In genomic region chr1:194959795-194960194, GRCh38 we compare ENCODE assay signal across 17 cellular contexts.
DNase-seq lines count a peak whose midpoint lies in the region; FAIRE-seq and TF ChIP-seq lines count a peak whose summit lies in the region.
"Had no signal": no experiment of that assay in that cellular context is flagged by ENCODE, and none has a peak within 500 bp of the region (broad histone marks: within the 10 kb centered on the region; RNA-seq: fewer than 3 reads in every experiment).

No MANE protein-coding gene starts in this region.

- intact Hi-C loops in activated T-helper 2 cell treated with anti-CD3 and anti-CD28 coated beads, Interferon-gamma antibody, Interleukin-2, Interleukin-4, amounts not matched to agents 10 μg/mL and 5 μg/mL and 100 μg/mL, durations not matched to agents 14 hours and 24 hours and 36 hours (cut with micrococcal nuclease) = no loop called here

- H3K23ac ChIP-seq in trophoblast cell (ENCODE audit: low read length) = no peak overlapping the region

- TF ChIP-seq CTCF in D721Med (IDR thresholded peaks at IDR 0.05; ENCODE audit: insufficient read depth, missing control alignments) = no peak
- TF ChIP-seq CTCF in astrocyte (IDR thresholded peaks at IDR 0.05; ENCODE audit: insufficient read depth, low read depth, low read length) = no peak

- H3K36me3 Mint-ChIP-seq in astrocyte (ENCODE audit: low read depth, unreplicated experiment) = no peaks in the 10 kb centered on the region
- H3K36me3 Mint-ChIP-seq in activated naive CD4-positive, alpha-beta T cell treated with anti-CD3 and anti-CD28 coated beads, Interleukin-2, amount 10 ng/mL, durations not matched to agents 7 days and 5 days = no peaks in the 10 kb centered on the region
- no peaks in the 10 kb centered on the region for H3K36me3 Mint-ChIP-seq in activated T-helper 2 cell treated with anti-CD3 and anti-CD28 coated beads, Interferon-gamma antibody, Interleukin-2, Interleukin-4, amounts not matched to agents 10 μg/mL and 5 μg/mL and 100 μg/mL, durations not matched to agents 14 hours and 24 hours and 36 hours (ENCODE audit: low read depth)
- H3K36me3 Mint-ChIP-seq: CD14-positive monocyte; CD4-positive, alpha-beta memory T cell had no signal

- no CpG with 5 or more reads among the region's 1 CpG for WGBS in trophoblast cell (ENCODE audit: extremely low coverage, insufficient coverage, insufficient read length)

- H3K4ac ChIP-seq in trophoblast cell (ENCODE audit: low read depth, low read length) = no peak overlapping the region

- no peaks in the 10 kb centered on the region for H3K27me3 ChIP-seq in astrocyte (ENCODE audit: insufficient read depth, low read length)
- H3K27me3 ChIP-seq in trophoblast cell (ENCODE audit: insufficient read depth, low read length) = no peaks in the 10 kb centered on the region
- H3K27me3 ChIP-seq: BLaER1 had no signal

- CTCF ChIA-PET in activated naive CD4-positive, alpha-beta T cell treated with anti-CD3 and anti-CD28 coated beads, Interleukin-2, amount 10 ng/mL, durations not matched to agents 7 days and 5 days (lab: Charles Lee) = no interaction called here

- H3K36me3 ChIP-seq in astrocyte (ENCODE audit: insufficient read depth, low read length) = no peaks in the 10 kb centered on the region
- H3K36me3 ChIP-seq in trophoblast cell (ENCODE audit: control insufficient read depth in 1 of 2, insufficient read depth in 2 of 2, low read length in 2 of 2) = no peaks in the 10 kb centered on the region
- H3K36me3 ChIP-seq: BLaER1 had no signal

- DNase-seq in D721Med (ENCODE audit: insufficient read length, low spot score) (no peak), M059J (ENCODE audit: low read depth) (peak; percentile 18), OCI-M1 (lab: John Stamatoyannopoulos, UW) (peak; percentile 9), astrocyte (ENCODE audit: low read depth) (peak; percentile 2), trophoblast cell (no peak)
- DNase-seq in activated naive CD4-positive, alpha-beta T cell treated with anti-CD3 and anti-CD28 coated beads, Interleukin-2, amount 10 ng/mL, durations not matched to agents 7 days and 5 days = no peak
- no peak for DNase-seq in activated T-helper 2 cell treated with anti-CD3 and anti-CD28 coated beads, Interferon-gamma antibody, Interleukin-2, Interleukin-4, amounts not matched to agents 10 μg/mL and 5 μg/mL and 100 μg/mL, durations not matched to agents 14 hours and 24 hours and 36 hours (ENCODE audit: low spot score)
- DNase-seq: CD4-positive, alpha-beta memory T cell; DMS79 treated with DMSO at 0.1 percent for 48 hours; EL; GOT3; H9 had no signal

- no peak overlapping the region for H2BK5ac ChIP-seq in trophoblast cell (ENCODE audit: low read depth, low read length, poor library complexity)

- H3K79me1 ChIP-seq in trophoblast cell (ENCODE audit: low read length) = no peaks in the 10 kb centered on the region

- H3K27ac Mint-ChIP-seq in astrocyte (ENCODE audit: unreplicated experiment) = no peak overlapping the region
- no peak overlapping the region for H3K27ac Mint-ChIP-seq in activated naive CD4-positive, alpha-beta T cell treated with anti-CD3 and anti-CD28 coated beads, Interleukin-2, amount 10 ng/mL, durations not matched to agents 7 days and 5 days
- no peak overlapping the region for H3K27ac Mint-ChIP-seq in activated T-helper 2 cell treated with anti-CD3 and anti-CD28 coated beads, Interferon-gamma antibody, Interleukin-2, Interleukin-4, amounts not matched to agents 10 μg/mL and 5 μg/mL and 100 μg/mL, durations not matched to agents 14 hours and 24 hours and 36 hours
- H3K27ac Mint-ChIP-seq: CD14-positive monocyte; CD4-positive, alpha-beta memory T cell; H9 had no signal

- no peak overlapping the region for H4K91ac ChIP-seq in trophoblast cell (ENCODE audit: low read depth, low read length)

- H2AFZ ChIP-seq in astrocyte (ENCODE audit: low read depth, low read length) (no peak overlapping the region), trophoblast cell (ENCODE audit: insufficient read depth, low read length, poor library complexity) (no peak overlapping the region)

- no peak overlapping the region for H3K18ac ChIP-seq in trophoblast cell (ENCODE audit: low read length)

- H3K27ac ChIP-seq in astrocyte (ENCODE audit: low read depth, low read length) = no peak overlapping the region
- no peak overlapping the region for H3K27ac ChIP-seq in trophoblast cell (ENCODE audit: low read depth, low read length)
- H3K27ac ChIP-seq: 22Rv1, A549, BLaER1 had no signal

- H3K27me3 Mint-ChIP-seq in astrocyte (ENCODE audit: low read depth, unreplicated experiment) = no peaks in the 10 kb centered on the region
- H3K27me3 Mint-ChIP-seq in activated naive CD4-positive, alpha-beta T cell treated with anti-CD3 and anti-CD28 coated beads, Interleukin-2, amount 10 ng/mL, durations not matched to agents 7 days and 5 days = no peaks in the 10 kb centered on the region
- H3K27me3 Mint-ChIP-seq in activated T-helper 2 cell treated with anti-CD3 and anti-CD28 coated beads, Interferon-gamma antibody, Interleukin-2, Interleukin-4, amounts not matched to agents 10 μg/mL and 5 μg/mL and 100 μg/mL, durations not matched to agents 14 hours and 24 hours and 36 hours (ENCODE audit: low read depth) = no peaks in the 10 kb centered on the region
- H3K27me3 Mint-ChIP-seq: CD4-positive, alpha-beta memory T cell had no signal

- no peak overlapping the region for H4K12ac ChIP-seq in trophoblast cell (ENCODE audit: low read depth, low read length)

- H2BK12ac ChIP-seq in trophoblast cell (ENCODE audit: low read length) = no peak overlapping the region

- no peaks in the 10 kb centered on the region for H3K9me3 Mint-ChIP-seq in astrocyte (ENCODE audit: unreplicated experiment)
- no peaks in the 10 kb centered on the region for H3K9me3 Mint-ChIP-seq in activated naive CD4-positive, alpha-beta T cell treated with anti-CD3 and anti-CD28 coated beads, Interleukin-2, amount 10 ng/mL, durations not matched to agents 7 days and 5 days
- H3K9me3 Mint-ChIP-seq in activated T-helper 2 cell treated with anti-CD3 and anti-CD28 coated beads, Interferon-gamma antibody, Interleukin-2, Interleukin-4, amounts not matched to agents 10 μg/mL and 5 μg/mL and 100 μg/mL, durations not matched to agents 14 hours and 24 hours and 36 hours = no peaks in the 10 kb centered on the region
- H3K9me3 Mint-ChIP-seq: H9 had no signal

- H3K4me1 ChIP-seq in astrocyte (ENCODE audit: insufficient read depth, low read length) (no peaks in the 10 kb centered on the region), trophoblast cell (ENCODE audit: control insufficient read depth in 1 of 2, insufficient read depth in 2 of 2, low read length in 2 of 2) (no peaks in the 10 kb centered on the region)
- H3K4me1 ChIP-seq: A549, BLaER1 had no signal

- H3K79me2 ChIP-seq in astrocyte (ENCODE audit: insufficient read depth, low read length) (no peaks in the 10 kb centered on the region), trophoblast cell (ENCODE audit: control insufficient read depth, insufficient read depth, low read length, poor library complexity) (no peaks in the 10 kb centered on the region)

- peaks cover 4% of the 10 kb centered on the region for H3K4me1 Mint-ChIP-seq in astrocyte (ENCODE audit: low read depth, unreplicated experiment)
- H3K4me1 Mint-ChIP-seq in activated naive CD4-positive, alpha-beta T cell treated with anti-CD3 and anti-CD28 coated beads, Interleukin-2, amount 10 ng/mL, durations not matched to agents 7 days and 5 days = no peaks in the 10 kb centered on the region
- H3K4me1 Mint-ChIP-seq in activated T-helper 2 cell treated with anti-CD3 and anti-CD28 coated beads, Interferon-gamma antibody, Interleukin-2, Interleukin-4, amounts not matched to agents 10 μg/mL and 5 μg/mL and 100 μg/mL, durations not matched to agents 14 hours and 24 hours and 36 hours (ENCODE audit: low read depth) = no peaks in the 10 kb centered on the region
- H3K4me1 Mint-ChIP-seq: CD14-positive monocyte; CD4-positive, alpha-beta memory T cell; H9 had no signal

- FAIRE-seq in D721Med (lab: Jason Lieb, UNC) (peak; percentile 94), astrocyte (lab: Jason Lieb, UNC) (no peak)
- FAIRE-seq: A549, GM12878 had no signal

- H4K8ac ChIP-seq in trophoblast cell (ENCODE audit: low read depth, low read length) = no peak overlapping the region

- H3K4me3 ChIP-seq in astrocyte (ENCODE audit: insufficient read depth, low read depth, low read length) = no peak overlapping the region
- H3K4me3 ChIP-seq in trophoblast cell (ENCODE audit: low read depth, low read length) = no peak overlapping the region
- H3K4me3 ChIP-seq: A549, BLaER1, GM12878 had no signal

- H2BK120ac ChIP-seq in trophoblast cell (ENCODE audit: insufficient read depth, low read length, poor library complexity) = no peak overlapping the region

- H3K4me2 ChIP-seq in astrocyte (ENCODE audit: low read length) (no peak overlapping the region), trophoblast cell (ENCODE audit: low read length) (no peak overlapping the region)
- H3K4me2 ChIP-seq: A549, BLaER1 had no signal

- H3K4me3 Mint-ChIP-seq in astrocyte (ENCODE audit: unreplicated experiment) = no peak overlapping the region
- H3K4me3 Mint-ChIP-seq in activated naive CD4-positive, alpha-beta T cell treated with anti-CD3 and anti-CD28 coated beads, Interleukin-2, amount 10 ng/mL, durations not matched to agents 7 days and 5 days = no peak overlapping the region
- no peak overlapping the region for H3K4me3 Mint-ChIP-seq in activated T-helper 2 cell treated with anti-CD3 and anti-CD28 coated beads, Interferon-gamma antibody, Interleukin-2, Interleukin-4, amounts not matched to agents 10 μg/mL and 5 μg/mL and 100 μg/mL, durations not matched to agents 14 hours and 24 hours and 36 hours (ENCODE audit: low read depth)
- H3K4me3 Mint-ChIP-seq: CD14-positive monocyte; CD4-positive, alpha-beta memory T cell; H9 had no signal

- H3K9ac ChIP-seq in astrocyte (ENCODE audit: low read length) (no peak overlapping the region), trophoblast cell (ENCODE audit: low read length) (no peak overlapping the region)
- H3K9ac ChIP-seq: BLaER1 had no signal

- H2AK5ac ChIP-seq in trophoblast cell (ENCODE audit: low read length) = no peak overlapping the region

- H3K14ac ChIP-seq in trophoblast cell (ENCODE audit: low read length) = no peak overlapping the region

- no peaks in the 10 kb centered on the region for H3K9me3 ChIP-seq in astrocyte (ENCODE audit: insufficient read depth, low read depth, low read length)
- H3K9me3 ChIP-seq in trophoblast cell (ENCODE audit: insufficient read depth, low read depth, low read length) = no peaks in the 10 kb centered on the region
- H3K9me3 ChIP-seq: A549, BLaER1 had no signal

- H4K20me1 ChIP-seq in astrocyte (ENCODE audit: insufficient read depth, low read length) = no peaks in the 10 kb centered on the region
- H4K20me1 ChIP-seq: BLaER1 had no signal

Comparison
In these comparisons a context has a peak if more than half of its experiments do, and no peak if none do; other contexts are left out.
1. DNase-seq: peak in M059J (single experiment), OCI-M1 (single experiment) and astrocyte (single experiment); none in D721Med (single experiment), trophoblast cell (0 of 2), activated naive CD4-positive, alpha-beta T cell treated with anti-CD3 and anti-CD28 coated beads, Interleukin-2, amount 10 ng/mL, durations not matched to agents 7 days and 5 days (single experiment) and activated T-helper 2 cell treated with anti-CD3 and anti-CD28 coated beads, Interferon-gamma antibody, Interleukin-2, Interleukin-4, amounts not matched to agents 10 μg/mL and 5 μg/mL and 100 μg/mL, durations not matched to agents 14 hours and 24 hours and 36 hours (single experiment).